ENCODE assay signal across 11 cellular contexts in the genomic region with DNA sequence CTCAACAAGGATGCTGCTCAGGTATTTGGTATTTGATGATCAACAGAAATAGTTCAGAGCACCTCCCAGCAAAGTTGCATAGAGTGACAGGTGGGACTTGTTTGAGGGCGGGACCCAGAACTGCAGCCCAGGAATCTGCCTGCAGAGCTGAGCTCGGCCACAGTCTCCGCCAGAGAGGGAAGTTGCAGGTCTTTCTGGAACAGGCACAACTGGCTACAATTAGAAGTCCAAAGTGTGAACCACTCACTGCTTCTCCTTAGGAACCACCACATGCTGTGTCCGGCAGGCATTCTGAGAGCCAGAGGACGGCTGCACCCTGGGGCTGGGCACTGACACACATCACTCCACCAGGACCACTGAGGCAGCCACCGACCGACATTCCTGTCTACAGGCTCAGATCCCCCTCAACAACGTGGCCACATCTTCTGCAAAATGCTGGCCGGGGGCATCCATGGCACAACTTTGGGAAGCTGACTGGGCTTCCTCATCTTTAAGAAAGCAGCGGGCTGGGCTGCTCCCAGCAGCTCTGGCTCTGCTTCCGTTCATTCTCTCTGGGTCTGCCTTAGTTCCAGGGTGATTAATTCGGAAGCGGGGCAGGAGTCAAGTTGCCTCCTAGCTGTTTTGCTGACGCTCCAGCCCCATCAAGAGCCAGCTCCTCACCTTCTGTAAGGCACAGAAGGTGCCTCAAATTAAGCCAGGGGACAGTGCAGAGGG. TPM values are rescaled to one million over a fixed set of nuclear protein-coding genes. Genes with fewer than 3 reads are reported as not detected.
DNase-seq lines count a peak whose midpoint lies in the region; ATAC-seq and TF ChIP-seq lines count a peak whose summit lies in the region.
"Had no signal": no experiment of that assay in that cellular context is flagged by ENCODE, and none has a peak within 500 bp of the region (broad histone marks: within the 10 kb centered on the region; RNA-seq: fewer than 3 reads in every experiment).

No MANE protein-coding gene starts in this region.

- H3K27me3 ChIP-seq in thoracic aorta (replicated peaks; ENCODE audit: insufficient read depth), result no peaks in the 10 kb centered on the region

- H3K27me3 Mint-ChIP-seq in activated T-cell treated with anti-CD3 and anti-CD28 coated beads, Interleukin-2, amount 50 U/mL, for 4 hours (ENCODE audit: low read depth), result peaks cover 65% of the 10 kb centered on the region

- H3K9me3 ChIP-seq in thoracic aorta, result peaks cover 4% of the 10 kb centered on the region

- no peaks in the 10 kb centered on the region for H3K36me3 ChIP-seq in thoracic aorta

- TF ChIP-seq CTCF in cardiac fibroblast (IDR thresholded peaks at IDR 0.05; ENCODE audit: low read depth, low read length) (no peak), thoracic aorta (IDR thresholded peaks at IDR 0.05) (no peak)

- no peak overlapping the region for H3K4me3 Mint-ChIP-seq in activated T-cell treated with anti-CD3 and anti-CD28 coated beads, Interleukin-2, amount 50 U/mL, for 4 hours

- intact Hi-C loops in left colon (cut with DNase I, micrococcal nuclease), result no loop called here

- H3K9me3 Mint-ChIP-seq in activated T-cell treated with anti-CD3 and anti-CD28 coated beads, Interleukin-2, amount 50 U/mL, for 4 hours, result peaks cover 10% of the 10 kb centered on the region

- H3K27ac ChIP-seq in thoracic aorta, result no peak overlapping the region

- peak; percentile 18 to 35 for ATAC-seq in activated T-cell treated with anti-CD3 and anti-CD28 coated beads, Interleukin-2, amount 50 U/mL, for 4 hours
- ATAC-seq in left colon (peak; percentile 77), thoracic aorta (ENCODE audit: insufficient number of reproducible peaks, low FRiP score, low read depth) (no peak), GM18870 (IDR thresholded peaks at IDR 0.05; ENCODE audit: unreplicated experiment) (no peak)

- peaks cover 8 to 11% of the 10 kb centered on the region in 2 donors for H3K4me1 ChIP-seq in thoracic aorta (ENCODE audit: control insufficient read depth in 1 of 2, low read depth in 2 of 2)

- H3K36me3 Mint-ChIP-seq in activated T-cell treated with anti-CD3 and anti-CD28 coated beads, Interleukin-2, amount 50 U/mL, for 4 hours (ENCODE audit: insufficient read depth), result no peaks in the 10 kb centered on the region

- DNase-seq in activated T-cell treated with anti-CD3 and anti-CD28 coated beads, Interleukin-2, amount 50 U/mL, for 4 hours, result no peak
- DNase-seq in activated T-cell treated with anti-CD3 and anti-CD28 coated beads, Interleukin-2, amount 50 U/mL, for 48 hours, result no peak
- DNase-seq in cardiac fibroblast (ENCODE audit: low read depth in 2 of 2) (peak; percentile 38 to 42), left colon (no peak), thoracic aorta (ENCODE audit: low spot score) (no peak), NK-92 (lab: John Stamatoyannopoulos, UW; ENCODE audit: unreplicated experiment) (no peak), GF-D8 (lab: John Stamatoyannopoulos, UW) (no peak)
- DNase-seq: activated CD4-positive, alpha-beta T cell treated with anti-CD3 and anti-CD28 coated beads, Interleukin-2, amount 50 U/mL, for 48 hours; C1 segment of cervical spinal cord; NCI-H1092 had no signal

- peaks cover 2% of the 10 kb centered on the region for H3K4me1 Mint-ChIP-seq in activated T-cell treated with anti-CD3 and anti-CD28 coated beads, Interleukin-2, amount 50 U/mL, for 4 hours (ENCODE audit: low read depth)

- H3K4me3 ChIP-seq in cardiac fibroblast (replicated peaks in 1 of 2; ENCODE audit: low read depth in 2 of 2, low read length in 2 of 2), result peak overlapping the region in 1 of 2 donors; percentile 36
- H3K4me3 ChIP-seq in thoracic aorta, result peak overlapping the region; percentile 61

RNA-seq across cellular contexts. Expression of gene SLC15A1, which starts 0.9 kb away (rescaled TPM):
- total RNA-seq in activated T-cell treated with anti-CD3 and anti-CD28 coated beads, Interleukin-2, amount 50 U/mL, for 4 hours, result not detected
- total RNA-seq in left colon (10 to 100 TPM; 16.8 to 35.7 TPM), thoracic aorta (not detected)

Comparison
In these comparisons a context has a peak if more than half of its experiments do, and no peak if none do; other contexts are left out.
1. ATAC-seq: peak in activated T-cell treated with anti-CD3 and anti-CD28 coated beads, Interleukin-2, amount 50 U/mL, for 4 hours (2 of 2) and left colon (single experiment); none in thoracic aorta (single experiment) and GM18870 (single experiment).
2. DNase-seq: peak in cardiac fibroblast (2 of 2); none in activated T-cell treated with anti-CD3 and anti-CD28 coated beads, Interleukin-2, amount 50 U/mL, for 4 hours (single experiment), activated T-cell treated with anti-CD3 and anti-CD28 coated beads, Interleukin-2, amount 50 U/mL, for 48 hours (0 of 2), left colon (0 of 2), thoracic aorta (single experiment), NK-92 (single experiment) and GF-D8 (single experiment).
3. RNA of gene SLC15A1, which starts 0.9 kb away (total RNA-seq): 16.8 to 35.7 TPM in left colon; not detected in thoracic aorta and not detected in activated T-cell treated with anti-CD3 and anti-CD28 coated beads, Interleukin-2, amount 50 U/mL, for 4 hours; every median in the first group is over 10 times any median in the second.